ENCODE assay signal across 8 cellular contexts in the genomic region with DNA sequence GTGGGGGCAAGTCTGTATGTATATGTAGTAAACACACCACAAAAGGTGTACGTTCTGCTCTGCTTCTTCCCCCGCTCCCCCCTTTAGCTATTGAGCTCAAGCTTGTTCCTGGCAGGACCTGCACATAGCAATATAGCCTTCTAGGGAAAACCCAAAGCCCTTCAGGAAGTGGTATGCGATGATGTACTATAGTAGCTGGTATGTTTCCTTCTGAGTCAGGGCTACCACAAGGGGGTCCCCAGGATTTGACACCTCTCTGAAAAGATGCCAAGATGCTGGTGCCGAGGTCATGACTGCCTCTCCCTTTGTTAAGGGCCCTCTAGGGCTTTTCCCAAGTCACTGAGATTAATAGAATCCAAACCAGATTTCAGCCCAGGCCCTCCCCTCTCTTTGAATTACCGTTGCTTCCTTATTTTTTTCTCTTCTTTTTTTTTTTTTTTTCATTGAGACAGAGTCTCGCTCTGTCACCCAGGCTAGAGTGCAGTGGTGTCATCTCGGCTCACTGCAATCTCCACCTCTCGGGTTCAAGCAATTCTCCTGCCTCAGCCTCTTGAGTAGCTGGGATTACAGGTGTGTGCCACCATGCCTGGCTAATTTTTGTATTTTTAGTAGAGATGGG.
A peak's percentile ranks its signal among the peaks of the same experiment; 100 is the strongest.
DNase-seq lines count a peak whose midpoint lies in the region; ATAC-seq and TF ChIP-seq lines count a peak whose summit lies in the region.

No MANE protein-coding gene starts in this region.

- no peaks in the 10 kb centered on the region for H3K9me2 ChIP-seq in PC-9 (ENCODE audit: insufficient read depth)

- H3K4me2 ChIP-seq in PC-9 = no peak overlapping the region

- CTCF ChIA-PET in PC-9 (lab: Charles Lee) = interaction anchor here (0.7 kb wide), 1 partner anchor 87 kb away, joined by 6 read pairs; no protein-coding TSS in a partner anchor

- POLR2A ChIA-PET in PC-9 (lab: Charles Lee; ENCODE audit: unreplicated experiment) = no interaction called here

- H3F3A ChIP-seq in PC-9 (ENCODE audit: insufficient read depth, low read depth) = no peaks in the 10 kb centered on the region

- H3K9me3 ChIP-seq in PC-9 (ENCODE audit: insufficient read depth, low read depth) = 0 out of 2 replicates have a peak, but pooled peaks cover 5% of the 10 kb centered on the region

- no peak overlapping the region for H3K4me3 ChIP-seq in PC-9

- ATAC-seq in GM18498 (IDR thresholded peaks at IDR 0.05; ENCODE audit: unreplicated experiment) (peak; percentile 84), HG02763 (IDR thresholded peaks at IDR 0.05; ENCODE audit: unreplicated experiment) (peak; percentile 85)

- H4K20me1 ChIP-seq in PC-9 (ENCODE audit: insufficient read depth) = no peaks in the 10 kb centered on the region

- BruUV-seq in PC-9 (replicated peaks; lab: Mats Ljungman, UMichigan) = no TSS peak

- no peak for TF ChIP-seq CTCF in PC-9 (conservative IDR thresholded peaks at IDR 0.05)

- no peaks in the 10 kb centered on the region for H3K79me2 ChIP-seq in PC-9 (ENCODE audit: low read depth)

- intact Hi-C loops in PC-9 (cut with micrococcal nuclease; ENCODE audit: unreplicated experiment) = no loop called here

- DNase-seq in activated CD4-positive, alpha-beta T cell treated with anti-CD3 and anti-CD28 coated beads for 1 hour = peak; percentile 37
- DNase-seq in iris pigment epithelial cell (ENCODE audit: low read depth) = peak; percentile 74
- no peak for DNase-seq in PC-9
- no peak for DNase-seq in NCI-H2107 treated with DMSO at 0.1 percent for 48 hours (lab: John Stamatoyannopoulos, UW; ENCODE audit: unreplicated experiment)
- no peak for DNase-seq in superior temporal gyrus (ENCODE audit: extremely low spot score)
- DNase-seq in NCI-H2171 (lab: John Stamatoyannopoulos, UW) = no peak

- no peaks in the 10 kb centered on the region for H3K27me3 ChIP-seq in PC-9 (ENCODE audit: insufficient read depth, low read depth)

- no peaks in the 10 kb centered on the region for H3K4me1 ChIP-seq in PC-9 (replicated peaks; ENCODE audit: insufficient read depth)

- H3K27ac ChIP-seq in PC-9 = no peak overlapping the region

- no peak overlapping the region for H2AFZ ChIP-seq in PC-9

- no peaks in the 10 kb centered on the region for H3K36me3 ChIP-seq in PC-9 (ENCODE audit: low read depth)

Comparison
In these comparisons a context has a peak if more than half of its experiments do, and no peak if none do; other contexts are left out.
1. DNase-seq: peak in activated CD4-positive, alpha-beta T cell treated with anti-CD3 and anti-CD28 coated beads for 1 hour (single experiment) and iris pigment epithelial cell (single experiment); none in PC-9 (0 of 2), NCI-H2107 treated with DMSO at 0.1 percent for 48 hours (single experiment), superior temporal gyrus (single experiment) and NCI-H2171 (single experiment).